In genomic region chr3:185677146-185677829, GRCh38 we compare ENCODE assay signal across 8 cellular contexts.
DNase-seq lines count a peak whose midpoint lies in the region; ATAC-seq and TF ChIP-seq lines count a peak whose summit lies in the region.

No MANE protein-coding gene starts in this region.

- TF ChIP-seq CTCF in cardiac fibroblast (IDR thresholded peaks at IDR 0.05; ENCODE audit: low read depth, low read length) (peak; percentile 83), lung (IDR thresholded peaks at IDR 0.05; ENCODE audit: control extremely low read depth, extremely low read depth) (peak; percentile 59)
- no peak for TF ChIP-seq CTCF in CD4-positive, alpha-beta T cell (IDR thresholded peaks at IDR 0.05)

- H3K36me3 ChIP-seq in H7 (replicated peaks; ENCODE audit: control insufficient read depth, insufficient read depth, low read length) (peaks cover 26% of the 10 kb centered on the region), lung (ENCODE audit: control insufficient read depth in 2 of 2, insufficient read depth in 2 of 2, low read length in 2 of 2) (peaks cover 5 to 7% of the 10 kb centered on the region in 2 donors)

- CTCF ChIA-PET in CD4-positive, alpha-beta T cell (lab: Charles Lee), result interaction anchor here (1.3 kb wide), 1 partner anchor 17 kb away, joined by 4 read pairs; no protein-coding TSS in a partner anchor

- WGBS in lung, 2 donors, result 100% methylated on average over 1 of the region's 1 CpG

- DNase-seq in D341Med (ENCODE audit: low spot score) (peak; percentile 68), H7 (peak; percentile 69), NCI-H69 (lab: John Stamatoyannopoulos, UW) (peak; percentile 59), cardiac fibroblast (ENCODE audit: low read depth in 2 of 2) (peak; percentile 86 to 93), lung (ENCODE audit: low spot score) (no peak)
- DNase-seq in stimulated activated CD4-positive, alpha-beta T cell treated with anti-CD3 and anti-CD28 coated beads, Interleukin-2, amount 100 ng/mL, for 24 hours, result no peak
- no peak for DNase-seq in CD4-positive, alpha-beta T cell

- intact Hi-C loops in CD4-positive, alpha-beta T cell (cut with DNase I, micrococcal nuclease), result no loop called here

- H3K4me3 ChIP-seq in H7 (ENCODE audit: insufficient read depth, low read depth, low read length) (no peak overlapping the region), cardiac fibroblast (replicated peaks in 1 of 2; ENCODE audit: low read depth in 2 of 2, low read length in 2 of 2) (no peak overlapping the region), lung (no peak overlapping the region)

- H3K4me1 Mint-ChIP-seq in CD4-positive, alpha-beta T cell (ENCODE audit: low read depth), result no peaks in the 10 kb centered on the region

- no peaks in the 10 kb centered on the region for H3K27me3 ChIP-seq in H7 (ENCODE audit: control insufficient read depth, insufficient read depth, low read length)
- H3K27me3 ChIP-seq in lung (ENCODE audit: control insufficient read depth, insufficient read depth), result no peaks in the 10 kb centered on the region
- no peaks in the 10 kb centered on the region for H3K27me3 ChIP-seq in CD4-positive, alpha-beta T cell (ENCODE audit: control insufficient read depth, insufficient read depth, low read length)

- no peak overlapping the region for H3K27ac Mint-ChIP-seq in CD4-positive, alpha-beta T cell

- no peaks in the 10 kb centered on the region for H3K9me3 ChIP-seq in lung (ENCODE audit: control insufficient read depth in 2 of 2, insufficient read depth in 1 of 2, low read length in 1 of 2)
- H3K9me3 ChIP-seq in CD4-positive, alpha-beta T cell (ENCODE audit: control insufficient read depth, low read length), result peaks cover 8% of the 10 kb centered on the region

- H3K27ac ChIP-seq in lung (ENCODE audit: low read depth in 1 of 2, low read length in 1 of 2), result no peak overlapping the region
- H3K27ac ChIP-seq in CD4-positive, alpha-beta T cell (ENCODE audit: low read depth, low read length), result no peak overlapping the region

- ATAC-seq in lung (ENCODE audit: insufficient read depth, low FRiP score) (no peak), HG02870 (IDR thresholded peaks at IDR 0.05; ENCODE audit: unreplicated experiment) (no peak)
- ATAC-seq in CD4-positive, alpha-beta T cell (ENCODE audit: poor library complexity), result no peak

- H3K4me1 ChIP-seq in lung (ENCODE audit: control insufficient read depth in 2 of 2, insufficient read depth in 2 of 2, low read length in 2 of 2), result no peaks in the 10 kb centered on the region

- peaks cover 12% of the 10 kb centered on the region for H3K9me3 Mint-ChIP-seq in CD4-positive, alpha-beta T cell

- H3K36me3 Mint-ChIP-seq in CD4-positive, alpha-beta T cell (ENCODE audit: low read depth), result no peaks in the 10 kb centered on the region

- H3K27me3 Mint-ChIP-seq in CD4-positive, alpha-beta T cell, result peaks cover 32% of the 10 kb centered on the region

- POLR2A ChIA-PET in CD4-positive, alpha-beta T cell (lab: Charles Lee), result no interaction called here

- H3K4me3 Mint-ChIP-seq in CD4-positive, alpha-beta T cell, result no peak overlapping the region

Comparison
In these comparisons a context has a peak if more than half of its experiments do, and no peak if none do; other contexts are left out.
1. DNase-seq: peak in D341Med (single experiment), H7 (single experiment), NCI-H69 (single experiment) and cardiac fibroblast (2 of 2); none in lung (single experiment), stimulated activated CD4-positive, alpha-beta T cell treated with anti-CD3 and anti-CD28 coated beads, Interleukin-2, amount 100 ng/mL, for 24 hours (0 of 2) and CD4-positive, alpha-beta T cell (0 of 10).